Comparison of ENCODE assay signal across 7 cellular contexts in the genomic region with DNA sequence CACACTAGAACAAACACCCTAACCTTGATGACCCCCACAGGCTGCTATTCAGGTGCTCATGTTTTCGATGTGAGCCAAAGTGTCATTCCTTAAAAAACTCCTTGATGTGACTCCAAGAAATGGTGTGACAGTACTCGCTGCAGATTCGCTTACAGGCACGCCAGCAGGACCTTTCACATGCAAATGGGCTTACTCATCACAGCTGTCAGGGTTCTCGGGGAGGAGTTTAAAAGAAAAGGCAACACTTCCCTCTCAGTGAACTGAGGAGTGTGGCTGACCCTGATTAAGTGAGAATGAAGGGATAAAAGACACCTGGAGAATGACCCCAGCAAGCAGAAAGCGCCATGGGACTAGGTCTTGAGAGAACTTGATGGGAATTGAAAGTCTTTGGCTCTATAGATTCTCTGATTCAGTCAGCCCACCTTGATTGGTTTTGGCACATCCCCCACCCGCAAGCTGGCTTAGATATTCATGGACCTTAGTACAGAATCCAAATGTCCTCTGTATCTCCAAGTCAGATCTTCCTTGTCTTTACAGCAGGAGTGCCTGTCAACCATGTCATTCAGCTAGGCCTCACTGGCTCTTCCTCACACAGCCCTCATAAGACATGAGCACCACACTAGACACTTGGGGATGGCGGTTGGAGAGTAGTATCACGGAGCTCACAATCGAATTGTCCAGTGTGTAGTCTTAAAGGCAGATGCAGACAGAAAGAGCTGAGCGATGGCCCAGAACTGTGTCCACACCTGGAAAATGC.
DNase-seq lines count a peak whose midpoint lies in the region; ATAC-seq and TF ChIP-seq lines count a peak whose summit lies in the region.

No MANE protein-coding gene starts in this region.

- no peak overlapping the region for H3K4me3 Mint-ChIP-seq in naive thymus-derived CD8-positive, alpha-beta T cell

- peaks cover 0 to 32% (median 2%) of the 10 kb centered on the region in 3 donors for H3K36me3 Mint-ChIP-seq in naive thymus-derived CD8-positive, alpha-beta T cell

- H3K4me1 Mint-ChIP-seq in naive thymus-derived CD8-positive, alpha-beta T cell, result peaks cover 8 to 22% (median 19%) of the 10 kb centered on the region in 4 donors

- no peak overlapping the region for H3K4me3 ChIP-seq in astrocyte of the spinal cord (ENCODE audit: low read depth, low read length)

- H3K27me3 Mint-ChIP-seq in naive thymus-derived CD8-positive, alpha-beta T cell, result no peaks in the 10 kb centered on the region

- ATAC-seq in GM18498 (IDR thresholded peaks at IDR 0.05; ENCODE audit: unreplicated experiment), result peak; percentile 52
- peak; percentile 68 for ATAC-seq in HG03342 (IDR thresholded peaks at IDR 0.05; ENCODE audit: unreplicated experiment)
- ATAC-seq in naive thymus-derived CD8-positive, alpha-beta T cell, result no peak
- ATAC-seq in HG03520 (IDR thresholded peaks at IDR 0.05; ENCODE audit: unreplicated experiment), result no peak
- no peak for ATAC-seq in GM21737 (IDR thresholded peaks at IDR 0.05; ENCODE audit: unreplicated experiment)

- no peak for TF ChIP-seq CTCF in astrocyte of the spinal cord (IDR thresholded peaks at IDR 0.05; ENCODE audit: low read depth, low read length)

- no peaks in the 10 kb centered on the region for H3K9me3 Mint-ChIP-seq in naive thymus-derived CD8-positive, alpha-beta T cell

- in situ Hi-C loops in astrocyte of the spinal cord (cut with HindIII; ENCODE audit: low sequenced_read_pairs), result no loop called here

- peak; percentile 79 for DNase-seq in astrocyte of the spinal cord (ENCODE audit: low read depth, low spot score)
- DNase-seq in naive thymus-derived CD8-positive, alpha-beta T cell, result no peak
- DNase-seq in erythroblast (lab: John Stamatoyannopoulos, UW), result no peak

- TF ChIP-seq POLR2A in erythroblast (IDR thresholded peaks at IDR 0.05; ENCODE audit: low read length), result no peak

- peak overlapping the region in 8 of 10 donors; percentile 23 to 88 (median 54) for H3K27ac Mint-ChIP-seq in naive thymus-derived CD8-positive, alpha-beta T cell

- POLR2A ChIA-PET in naive thymus-derived CD8-positive, alpha-beta T cell (lab: Charles Lee), result no interaction called here

Comparison
In these comparisons a context has a peak if more than half of its experiments do, and no peak if none do; other contexts are left out.
1. ATAC-seq: peak in GM18498 (single experiment) and HG03342 (single experiment); none in naive thymus-derived CD8-positive, alpha-beta T cell (0 of 2), HG03520 (single experiment) and GM21737 (single experiment).